In the genomic region with DNA sequence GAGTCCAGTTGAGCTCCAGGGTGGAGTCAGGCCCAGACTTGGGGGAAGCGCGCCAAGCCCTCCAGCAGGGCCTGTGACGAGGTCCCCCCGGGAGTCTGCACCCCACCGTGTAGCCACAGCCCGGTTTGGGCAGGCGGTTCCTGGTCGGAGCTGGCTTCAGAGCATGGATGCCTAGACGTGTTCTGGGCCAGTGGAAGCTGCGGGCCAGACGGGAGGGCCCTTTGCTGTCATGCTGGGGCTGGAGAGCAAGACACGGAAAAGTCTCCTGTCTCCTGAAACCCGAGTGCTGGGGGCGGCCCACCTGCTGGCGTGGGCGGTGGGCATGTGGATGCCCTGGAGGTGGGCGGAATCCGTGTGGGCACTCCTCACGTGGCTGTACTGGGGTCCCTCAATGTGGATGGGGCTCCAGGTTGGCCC, we compare ENCODE assay signal across 13 cellular contexts. TPM values are rescaled to one million over a fixed set of nuclear protein-coding genes. Genes with fewer than 3 reads are reported as not detected.
DNase-seq lines count a peak whose midpoint lies in the region; ATAC-seq, FAIRE-seq and TF ChIP-seq lines count a peak whose summit lies in the region.
"Had no signal": no experiment of that assay in that cellular context is flagged by ENCODE, and none has a peak within 500 bp of the region (broad histone marks: within the 10 kb centered on the region; RNA-seq: fewer than 3 reads in every experiment).

No MANE protein-coding gene starts in this region.

- H2AK5ac ChIP-seq in IMR-90 (ENCODE audit: low read depth, low read length) (peak overlapping the region; percentile 99), H1 (ENCODE audit: low read depth, low read length) (no peak overlapping the region)

- H2BK15ac ChIP-seq in IMR-90 (ENCODE audit: low read depth, low read length) (no peak overlapping the region), H1 (ENCODE audit: low read length) (0 out of 2 replicates have a peak overlapping the region, but pooled peaks have one; percentile 40)

- H2AK9ac ChIP-seq in IMR-90 (replicated peaks; ENCODE audit: low read depth, low read length, poor library complexity) = peak overlapping the region; percentile 100

- TF ChIP-seq EP300 in H1 (IDR thresholded peaks at IDR 0.05; ENCODE audit: borderline replicate concordance in 1 of 2, low read depth in 2 of 2, low read length in 2 of 2) (no peak), neural cell (conservative IDR thresholded peaks at IDR 0.05; ENCODE audit: poor library complexity, severe bottlenecking) (no peak)

- H3K4me1 ChIP-seq in IMR-90 (ENCODE audit: control insufficient read depth, insufficient read depth, low read length) = peaks cover 35% of the 10 kb centered on the region
- peaks cover 0 to 30% (median 20%) of the 10 kb centered on the region in 4 experiments; a peak in 6 of 7 replicates for H3K4me1 ChIP-seq in H1 (replicated peaks in 1 of 4; ENCODE audit: control insufficient read depth in 3 of 4, insufficient read depth in 4 of 4, low read length in 3 of 4)

- no peak for ATAC-seq in IMR-90 (ENCODE audit: low read depth)
- ATAC-seq: stimulated activated naive CD8-positive, alpha-beta T cell treated with anti-CD3 and anti-CD28 coated beads, Interleukin-15, amount 100 ng/mL, for 72 hours had no signal

- peaks cover 60% of the 10 kb centered on the region for H4K20me1 ChIP-seq in IMR-90 (ENCODE audit: insufficient read depth, low read length)
- H4K20me1 ChIP-seq in H1 (replicated peaks in 1 of 2; ENCODE audit: control insufficient read depth in 1 of 2, insufficient read depth in 2 of 2, low read length in 2 of 2) = peaks cover 0 to 8% of the 10 kb centered on the region in 2 experiments
- no peaks in the 10 kb centered on the region for H4K20me1 ChIP-seq in neural cell (ENCODE audit: insufficient read depth)

- peak overlapping the region; percentile 99 for H3K14ac ChIP-seq in IMR-90 (replicated peaks; ENCODE audit: low read depth, low read length)
- no peak overlapping the region for H3K14ac ChIP-seq in H1 (ENCODE audit: insufficient read length)

- H3K9ac ChIP-seq in IMR-90 (ENCODE audit: low read depth, low read length) (peak overlapping the region; percentile 98), H1 (replicated peaks in 1 of 4; ENCODE audit: extremely low read depth in 1 of 4, low read depth in 3 of 4, low read length in 3 of 4) (no peak overlapping the region), neural cell (ENCODE audit: low read length) (peak overlapping the region; percentile 94)

- peak overlapping the region; percentile 51; the same call in 1 of the 2 replicates for H4K5ac ChIP-seq in IMR-90 (ENCODE audit: low read depth, low read length)
- H4K5ac ChIP-seq in H1 (ENCODE audit: insufficient read length, low read depth, low read length) = no peak overlapping the region

- H3K23ac ChIP-seq in IMR-90 (ENCODE audit: low read depth, low read length) (peak overlapping the region; percentile 97), H1 (ENCODE audit: insufficient read length) (no peak overlapping the region)

- POLR2A ChIA-PET in AG04450 (lab: Yijun Ruan, JAX) = interaction anchor here (0.7 to 1.8 kb wide), 2 partner anchors 14 to 81 kb away, joined by 3 to 4 read pairs; no protein-coding TSS in a partner anchor
- POLR2A ChIA-PET in IMR-90 (lab: Charles Lee; ENCODE audit: unreplicated experiment) = interaction anchor here (0.6 kb wide), 1 partner anchor 34 kb away, joined by 3 read pairs; no protein-coding TSS in a partner anchor
- POLR2A ChIA-PET in H1 (lab: Charles Lee; ENCODE audit: partially characterized antibody) = interaction anchor here (0.8 to 2.8 kb wide), 4 partner anchors 21 to 399 kb away, joined by 4 to 7 read pairs (median 4); partner anchors contain the start of gene DNLZ

- CTCF ChIA-PET in AG04450 (lab: Charles Lee) (interaction anchor here (1.1 kb wide), 1 partner anchor 16 kb away, joined by 5 read pairs; no protein-coding TSS in a partner anchor), IMR-90 (lab: Yijun Ruan, JAX) (no interaction called here), H1 (lab: Charles Lee; ENCODE audit: partially characterized antibody) (interaction anchor here (0.8 to 1.9 kb wide), 2 partner anchors 10 to 34 kb away, joined by 3 to 6 read pairs; partner anchors contain the start of gene DNLZ)

- H3K18ac ChIP-seq in IMR-90 (ENCODE audit: low read depth, low read length) (peak overlapping the region; percentile 81; the same call in 1 of the 2 replicates), H1 (ENCODE audit: extremely low read depth, low read length) (no peak overlapping the region; the same call in 1 of the 2 replicates)

- H3K9me1 ChIP-seq in IMR-90 (ENCODE audit: insufficient read depth, low read length) = peaks cover 8% of the 10 kb centered on the region

- H3K56ac ChIP-seq in IMR-90 (ENCODE audit: extremely low read depth, insufficient read depth, low read length) (peak overlapping the region; percentile 85; the same call in 1 of the 2 replicates), H1 (replicated peaks; ENCODE audit: insufficient read length, low read depth, low read length) (no peak overlapping the region)

- H3K27ac ChIP-seq in AG04450 (ENCODE audit: low read depth, low read length) (peak overlapping the region; percentile 70), IMR-90 (ENCODE audit: insufficient read depth, low read length) (peak overlapping the region; percentile 95), H1 (ENCODE audit: low read depth, low read length) (no peak overlapping the region), neural cell (ENCODE audit: low read length) (peak overlapping the region; percentile 70)

- H3K36me3 ChIP-seq in IMR-90 (ENCODE audit: control insufficient read depth, insufficient read depth, low read length) (peaks cover 23% of the 10 kb centered on the region; the same call in 1 of the 2 replicates), H1 (ENCODE audit: control insufficient read depth in 2 of 4, insufficient read depth in 4 of 4, low read length in 3 of 4) (no peaks in the 10 kb centered on the region), neural cell (ENCODE audit: insufficient read depth, low read length) (no peaks in the 10 kb centered on the region)

- H2BK5ac ChIP-seq in IMR-90 (ENCODE audit: low read depth, low read length, poor library complexity, severe bottlenecking) (peak overlapping the region; percentile 99), H1 (ENCODE audit: low read depth, low read length) (no peak overlapping the region)

- TF ChIP-seq POLR2A in IMR-90 (IDR thresholded peaks at IDR 0.05; ENCODE audit: low read depth, low read length) (no peak), H1 (IDR thresholded peaks at IDR 0.05; ENCODE audit: control extremely low read depth in 1 of 2, low read depth in 2 of 2, low read length in 2 of 2) (no peak)

- H3K23me2 ChIP-seq in H1 (ENCODE audit: low read depth, low read length) = peaks cover 4% of the 10 kb centered on the region; the same call in 1 of the 2 replicates

- peak overlapping the region; percentile 75; the same call in 1 of the 2 replicates for H2BK12ac ChIP-seq in H1 (ENCODE audit: low read depth, low read length)

- H3K9me2 ChIP-seq in neural cell (ENCODE audit: insufficient read depth, low read length) = no peaks in the 10 kb centered on the region

- H2BK120ac ChIP-seq in IMR-90 (ENCODE audit: low read depth, low read length) = 0 out of 2 replicates have a peak overlapping the region, but pooled peaks have one; percentile 25
- H2BK120ac ChIP-seq in H1 (replicated peaks; ENCODE audit: low read depth, low read length) = peak overlapping the region; percentile 54

- no peak for DNase-seq in AG04450 (ENCODE audit: low read depth, low spot score)
- no peak for DNase-seq in IMR-90
- no peak for DNase-seq in H1 (ENCODE audit: low read depth in 1 of 2, low spot score in 2 of 2)
- DNase-seq in activated effector memory CD4-positive, alpha-beta T cell treated with anti-CD3 and anti-CD28 coated beads, Interleukin-2, amount 50 U/mL, for 16 hours = no peak
- DNase-seq in NCI-H748 treated with DMSO at 0.1 percent for 48 hours (lab: John Stamatoyannopoulos, UW) = no peak
- DNase-seq in NCI-H1092 treated with DMSO at 0.1 percent for 48 hours (lab: John Stamatoyannopoulos, UW) = no peak
- DNase-seq in NCI-H1092 (lab: John Stamatoyannopoulos, UW) = no peak
- DNase-seq: activated CD4-positive, alpha-beta T cell treated with anti-CD3 and anti-CD28 coated beads, Interleukin-2, amount 50 U/mL, for 4 hours; aorta; SHP77; stimulated activated naive CD8-positive, alpha-beta T cell treated with anti-CD3 and anti-CD28 coated beads, Interleukin-15, amount 100 ng/mL, for 72 hours had no signal

- no peaks in the 10 kb centered on the region for H3K79me2 ChIP-seq in H1 (ENCODE audit: control insufficient read depth in 1 of 2, insufficient read depth in 2 of 2, low read length in 2 of 2)
- peaks cover 29% of the 10 kb centered on the region for H3K79me2 ChIP-seq in neural cell (replicated peaks; ENCODE audit: insufficient read depth, low read length)

- H3K27me3 ChIP-seq in AG04450 (ENCODE audit: control insufficient read depth, insufficient read depth, low read length) (no peaks in the 10 kb centered on the region), IMR-90 (ENCODE audit: control insufficient read depth, insufficient read depth, low read length) (no peaks in the 10 kb centered on the region), H1 (replicated peaks in 1 of 4; ENCODE audit: control insufficient read depth in 3 of 4, extremely low read depth in 1 of 4, insufficient read depth in 3 of 4, low read length in 3 of 4) (no peaks in the 10 kb centered on the region), neural cell (ENCODE audit: insufficient read depth, low read depth, low read length) (no peaks in the 10 kb centered on the region)

- intact Hi-C loops in IMR-90 (cut with micrococcal nuclease) = loop anchor here (5.0 kb wide), 1 partner anchor 73 kb away; the partner anchor contains the start of gene SNAPC4

- peaks cover 7% of the 10 kb centered on the region; the same call in 1 of the 2 replicates for H3K9me3 ChIP-seq in AG04450 (ENCODE audit: control insufficient read depth, insufficient read depth, low read length)
- no peaks in the 10 kb centered on the region for H3K9me3 ChIP-seq in IMR-90 (ENCODE audit: control insufficient read depth, insufficient read depth, low read length)
- H3K9me3 ChIP-seq in H1 (ENCODE audit: insufficient read depth in 2 of 2, low read depth in 1 of 2, low read length in 1 of 2) = no peaks in the 10 kb centered on the region
- no peaks in the 10 kb centered on the region for H3K9me3 ChIP-seq in neural cell (ENCODE audit: low read length)

- H3K79me1 ChIP-seq in IMR-90 (ENCODE audit: low read depth in 1 of 2, low read length in 2 of 2) (peaks cover 3 to 46% of the 10 kb centered on the region in 2 experiments; a peak in 2 of 4 replicates), H1 (ENCODE audit: low read depth, low read length) (0 out of 2 replicates have a peak, but pooled peaks cover 2% of the 10 kb centered on the region)

- no peak for FAIRE-seq in H1 (lab: Jason Lieb, UNC)
- FAIRE-seq: frontal cortex had no signal

- no peak for TF ChIP-seq RAD21 in IMR-90 (IDR thresholded peaks at IDR 0.05; ENCODE audit: low read length)
- TF ChIP-seq RAD21 in H1 (IDR thresholded peaks at IDR 0.05 in 1 of 2, conservative IDR thresholded peaks at IDR 0.05 in 1 of 2; ENCODE audit: low read depth in 2 of 2, low read length in 2 of 2) = no peak
- TF ChIP-seq RAD21 in neural cell (conservative IDR thresholded peaks at IDR 0.05) = no peak

- TF ChIP-seq CTCF in AG04450 (IDR thresholded peaks at IDR 0.05; ENCODE audit: low read depth, low read length) (no peak), IMR-90 (conservative IDR thresholded peaks at IDR 0.05; ENCODE audit: low read depth, low read length) (no peak), H1 (IDR thresholded peaks at IDR 0.05; ENCODE audit: control extremely low read depth in 1 of 3, insufficient read depth in 1 of 3, low read depth in 1 of 3, low read length in 3 of 3) (no peak), neural cell (IDR thresholded peaks at IDR 0.05; ENCODE audit: poor library complexity, severe bottlenecking) (no peak)

- H3K4me3 ChIP-seq in AG04450 (ENCODE audit: low read depth, low read length) = peak overlapping the region; percentile 97
- H3K4me3 ChIP-seq in IMR-90 (ENCODE audit: insufficient read depth, low read depth, low read length) = peak overlapping the region; percentile 96
- no peak overlapping the region for H3K4me3 ChIP-seq in H1 (ENCODE audit: extremely low read depth in 1 of 4, insufficient read depth in 2 of 4, low read depth in 3 of 4, low read length in 4 of 4)
- peak overlapping the region; percentile 96 for H3K4me3 ChIP-seq in neural cell (ENCODE audit: low read length)

- no peak overlapping the region for H2AFZ ChIP-seq in IMR-90 (replicated peaks; ENCODE audit: low read length, poor library complexity)
- no peak overlapping the region for H2AFZ ChIP-seq in H1 (ENCODE audit: low read length)
- no peak overlapping the region for H2AFZ ChIP-seq in neural cell (ENCODE audit: low read depth, low read length)

- H3K4me2 ChIP-seq in IMR-90 (ENCODE audit: low read depth, low read length) = peak overlapping the region; percentile 97
- H3K4me2 ChIP-seq in H1 (ENCODE audit: insufficient read depth in 1 of 2, low read depth in 2 of 2, low read length in 2 of 2) = no peak overlapping the region
- H3K4me2 ChIP-seq in neural cell (ENCODE audit: low read length) = peak overlapping the region; percentile 74

- H4K91ac ChIP-seq in IMR-90 (ENCODE audit: insufficient read depth, low read depth, low read length) (peak overlapping the region; percentile 36; the same call in 1 of the 2 replicates), H1 (replicated peaks; ENCODE audit: insufficient read length, low read length) (peak overlapping the region; percentile 55)

- H4K8ac ChIP-seq in IMR-90 (ENCODE audit: low read depth in 2 of 2, low read length in 2 of 2) = peak overlapping the region in 1 of 2 experiments; percentile 2; a peak in 1 of 4 replicates
- H4K8ac ChIP-seq in H1 (ENCODE audit: extremely low read depth, insufficient read depth, low read length) = no peak overlapping the region; the same call in 1 of the 2 replicates

- in situ Hi-C loops in IMR-90 (cut with MboI; ENCODE audit: low sequenced_read_pairs) = no loop called here

- dilution Hi-C loops in IMR-90 (cut with HindIII; ENCODE audit: low sequenced_read_pairs, unreplicated experiment) = no loop called here

- H2BK20ac ChIP-seq in IMR-90 (ENCODE audit: low read depth, low read length) = no peak overlapping the region
- no peak overlapping the region for H2BK20ac ChIP-seq in H1 (ENCODE audit: low read length)

- no TSS peak for BruUV-seq in IMR-90 (replicated peaks; lab: Mats Ljungman, UMichigan)

- WGBS in IMR-90 (ENCODE audit: extremely low coverage in 2 of 2, insufficient read length in 1 of 2), 2 experiments = 37% methylated on average over 10 of the region's 19 CpGs; no CpG with 5 or more reads in 1 of the 2 experiments
- WGBS in H1 (ENCODE audit: extremely low coverage in 1 of 2, insufficient coverage in 1 of 2, insufficient read length in 1 of 2, insufficient replicate concordance in 2 of 2, low coverage in 1 of 2, low lambda C conversion rate in 2 of 2, missing lambda C conversion rate in 1 of 2), 2 experiments = 95% methylated on average over 19 of the region's 19 CpGs; no CpG with 5 or more reads in 1 of the 2 experiments

- peak overlapping the region; percentile 99 for H3K4ac ChIP-seq in IMR-90 (ENCODE audit: low read depth, low read length)
- no peak overlapping the region for H3K4ac ChIP-seq in H1 (replicated peaks; ENCODE audit: insufficient read length, low read depth, low read length)

- H3F3A ChIP-seq in neural cell (ENCODE audit: insufficient read depth, low read length, poor library complexity, severe bottlenecking) = no peaks in the 10 kb centered on the region

RNA-seq across cellular contexts. Expression of gene GPSM1, which starts 1.9 kb away (rescaled TPM):
- polyA plus RNA-seq in AG04450 (2011; rRNA removed) = 22.5 and 32.8 TPM in 2 replicates
- polyA minus RNA-seq in AG04450 (2011; rRNA and poly(A)+ RNA removed) = 20.8 and 28.2 TPM in 2 replicates
- 28.7 and 29.7 TPM in 2 replicates for total RNA-seq in IMR-90 (2012; rRNA removed)
- polyA plus RNA-seq in IMR-90 (2012; rRNA removed) = 71.2 and 91.4 TPM in 2 replicates
- polyA plus RNA-seq in IMR-90 (2012; cell fraction: cytosol; rRNA removed) = 45.5 and 87.8 TPM in 2 replicates
- polyA plus RNA-seq in IMR-90 (2012; cell fraction: nucleus; rRNA removed; ENCODE audit: low replicate concordance) = 297 and 693 TPM in 2 replicates
- total RNA-seq in H1 (2021; fragmentation: NEBNext Ultra II Directional; extraction: Animal tissue kit (Norgen Biotek cat#: 25700)) = 15.7 and 18.0 TPM in 2 replicates
- 12.8 and 19.8 TPM in 2 replicates for polyA plus RNA-seq in H1 (2011; rRNA removed)
- polyA plus RNA-seq in H1 (2011; cell fraction: cytosol; rRNA removed) = 13.8 TPM
- polyA plus RNA-seq in H1 (2011; cell fraction: nucleus; rRNA removed) = 39.2 TPM
- 9.3 to 15.2 TPM (median 14.5 TPM) in 4 replicates for polyA plus RNA-seq in H1 (2012, experiment 1 of 2)
- 12.0 TPM for polyA plus RNA-seq in H1 (2012, experiment 2 of 2)
- 14.4 TPM for polyA plus RNA-seq in H1 (2013, experiment 1 of 2)
- 13.9 TPM for polyA plus RNA-seq in H1 (2013, experiment 2 of 2)
- 3.5 and 4.2 TPM in 2 replicates for polyA minus RNA-seq in H1 (2011; rRNA and poly(A)+ RNA removed)
- 12.7 TPM for polyA minus RNA-seq in H1 (2011; cell fraction: cytosol; rRNA and poly(A)+ RNA removed)
- polyA minus RNA-seq in H1 (2011; cell fraction: nucleus; rRNA and poly(A)+ RNA removed) = 11.2 TPM
- 117 and 148 TPM in 2 replicates for polyA plus RNA-seq in neural cell
- 112 and 142 TPM in 2 replicates for polyA minus RNA-seq in neural cell

RNA-seq across cellular contexts. Expression of gene CCDC187, which starts 25.3 kb away (rescaled TPM):
- polyA plus RNA-seq in AG04450 (2011; rRNA removed) = not detected in 2 replicates
- polyA minus RNA-seq in AG04450 (2011; rRNA and poly(A)+ RNA removed) = not detected in 2 replicates
- not detected in 2 replicates for total RNA-seq in IMR-90 (2012; rRNA removed)
- not detected in 2 replicates for polyA plus RNA-seq in IMR-90 (2012; rRNA removed)
- polyA plus RNA-seq in IMR-90 (2012; cell fraction: cytosol; rRNA removed) = not detected in 2 replicates
- polyA plus RNA-seq in IMR-90 (2012; cell fraction: nucleus; rRNA removed; ENCODE audit: low replicate concordance) = not detected in 2 replicates
- not detected in 2 replicates for total RNA-seq in H1 (2021; fragmentation: NEBNext Ultra II Directional; extraction: Animal tissue kit (Norgen Biotek cat#: 25700))
- polyA plus RNA-seq in H1 (2011; rRNA removed) = 0.02 TPM in 2 replicates
- 0.01 TPM for polyA plus RNA-seq in H1 (2011; cell fraction: cytosol; rRNA removed)
- 0.07 TPM for polyA plus RNA-seq in H1 (2011; cell fraction: nucleus; rRNA removed)
- polyA plus RNA-seq in H1 (2012, experiment 1 of 2) = 0.03 TPM in 2 of 4 replicates, not detected in the others
- 0.03 TPM for polyA plus RNA-seq in H1 (2012, experiment 2 of 2)
- polyA plus RNA-seq in H1 (2013, experiment 1 of 2) = 0.02 TPM
- under 0.01 TPM for polyA plus RNA-seq in H1 (2013, experiment 2 of 2)
- 0.06 TPM in 1 of 2 replicates, not detected in the other for polyA minus RNA-seq in H1 (2011; rRNA and poly(A)+ RNA removed)
- not detected for polyA minus RNA-seq in H1 (2011; cell fraction: cytosol; rRNA and poly(A)+ RNA removed)
- polyA minus RNA-seq in H1 (2011; cell fraction: nucleus; rRNA and poly(A)+ RNA removed) = not detected
- polyA plus RNA-seq in neural cell = not detected in 2 replicates
- polyA minus RNA-seq in neural cell = not detected in 2 replicates
- total RNA-seq: aorta had no signal
- polyA plus RNA-seq: aorta had no signal

RNA-seq across cellular contexts. Expression of gene DNLZ, which starts 34.3 kb away (rescaled TPM):
- polyA plus RNA-seq in AG04450 (2011; rRNA removed) = 3.7 and 4.7 TPM in 2 replicates
- 0.74 and 0.96 TPM in 2 replicates for polyA minus RNA-seq in AG04450 (2011; rRNA and poly(A)+ RNA removed)
- total RNA-seq in IMR-90 (2012; rRNA removed) = 2.0 and 6.1 TPM in 2 replicates
- polyA plus RNA-seq in IMR-90 (2012; rRNA removed) = 11.4 and 20.3 TPM in 2 replicates
- 19.7 and 40.1 TPM in 2 replicates for polyA plus RNA-seq in IMR-90 (2012; cell fraction: cytosol; rRNA removed)
- polyA plus RNA-seq in IMR-90 (2012; cell fraction: nucleus; rRNA removed; ENCODE audit: low replicate concordance) = 8.7 and 31.6 TPM in 2 replicates
- 17.9 and 19.0 TPM in 2 replicates for total RNA-seq in H1 (2021; fragmentation: NEBNext Ultra II Directional; extraction: Animal tissue kit (Norgen Biotek cat#: 25700))
- 11.6 and 13.6 TPM in 2 replicates for polyA plus RNA-seq in H1 (2011; rRNA removed)
- 19.7 TPM for polyA plus RNA-seq in H1 (2011; cell fraction: cytosol; rRNA removed)
- polyA plus RNA-seq in H1 (2011; cell fraction: nucleus; rRNA removed) = 13.9 TPM
- 6.2 to 15.0 TPM (median 13.2 TPM) in 4 replicates for polyA plus RNA-seq in H1 (2012, experiment 1 of 2)
- polyA plus RNA-seq in H1 (2012, experiment 2 of 2) = 11.1 TPM
- polyA plus RNA-seq in H1 (2013, experiment 1 of 2) = 14.6 TPM
- 15.8 TPM for polyA plus RNA-seq in H1 (2013, experiment 2 of 2)
- 0.61 and 1.1 TPM in 2 replicates for polyA minus RNA-seq in H1 (2011; rRNA and poly(A)+ RNA removed)
- 3.7 TPM for polyA minus RNA-seq in H1 (2011; cell fraction: cytosol; rRNA and poly(A)+ RNA removed)
- 10.4 TPM for polyA minus RNA-seq in H1 (2011; cell fraction: nucleus; rRNA and poly(A)+ RNA removed)
- polyA plus RNA-seq in neural cell = 23.6 and 36.6 TPM in 2 replicates
- polyA minus RNA-seq in neural cell = 7.5 and 9.0 TPM in 2 replicates

RNA-seq across cellular contexts. Expression of gene CARD9, which starts 44.2 kb away (rescaled TPM):
- polyA plus RNA-seq in AG04450 (2011; rRNA removed) (0.63 and 0.93 TPM in 2 replicates), IMR-90 (2012; rRNA removed) (1.5 and 1.9 TPM in 2 replicates), H1 (2011; rRNA removed) (0.13 and 0.15 TPM in 2 replicates), neural cell (0.52 and 0.77 TPM in 2 replicates)
- 0.51 and 0.87 TPM in 2 replicates for polyA minus RNA-seq in AG04450 (2011; rRNA and poly(A)+ RNA removed)
- total RNA-seq in IMR-90 (2012; rRNA removed) = 0.36 and 1.1 TPM in 2 replicates
- polyA plus RNA-seq in IMR-90 (2012; cell fraction: cytosol; rRNA removed) = 0.47 and 1.0 TPM in 2 replicates
- 9.8 and 17.9 TPM in 2 replicates for polyA plus RNA-seq in IMR-90 (2012; cell fraction: nucleus; rRNA removed; ENCODE audit: low replicate concordance)
- 0.88 and 1.1 TPM in 2 replicates for total RNA-seq in H1 (2021; fragmentation: NEBNext Ultra II Directional; extraction: Animal tissue kit (Norgen Biotek cat#: 25700))
- polyA plus RNA-seq in H1 (2011; cell fraction: cytosol; rRNA removed) = 0.26 TPM
- 1.7 TPM for polyA plus RNA-seq in H1 (2011; cell fraction: nucleus; rRNA removed)
- 0.57 to 0.92 TPM (median 0.67 TPM) in 4 replicates for polyA plus RNA-seq in H1 (2012, experiment 1 of 2)
- 0.22 TPM for polyA plus RNA-seq in H1 (2012, experiment 2 of 2)
- polyA plus RNA-seq in H1 (2013, experiment 1 of 2) = 0.10 TPM
- polyA plus RNA-seq in H1 (2013, experiment 2 of 2) = 0.17 TPM
- polyA minus RNA-seq in H1 (2011; rRNA and poly(A)+ RNA removed) = 0.07 TPM in 1 of 2 replicates, not detected in the other
- not detected for polyA minus RNA-seq in H1 (2011; cell fraction: cytosol; rRNA and poly(A)+ RNA removed)
- 0.90 TPM for polyA minus RNA-seq in H1 (2011; cell fraction: nucleus; rRNA and poly(A)+ RNA removed)
- polyA minus RNA-seq in neural cell = 0.46 and 0.49 TPM in 2 replicates

Comparison
In these comparisons a context has a peak if more than half of its experiments do, and no peak if none do; other contexts are left out.
1. H3K4me3 ChIP-seq: peak in AG04450 (single experiment), IMR-90 (single experiment) and neural cell (single experiment); none in H1 (0 of 4).
2. H3K4me2 ChIP-seq: peak in IMR-90 (single experiment) and neural cell (single experiment); none in H1 (0 of 2).
3. H3K9ac ChIP-seq: peak in IMR-90 (single experiment) and neural cell (single experiment); none in H1 (0 of 4).